Comparison of ENCODE assay signal across 8 cellular contexts in genomic region chr15:65132841-65133549, GRCh38. TPM values are rescaled to one million over a fixed set of nuclear protein-coding genes. Genes with fewer than 3 reads are reported as not detected.
DNase-seq lines count a peak whose midpoint lies in the region; TF ChIP-seq lines count a peak whose summit lies in the region.

No MANE protein-coding gene starts in this region.

- intact Hi-C loops in uterus (cut with DNase I; ENCODE audit: low total_unique reads), result no loop called here

- no peak for TF ChIP-seq POLR2A in uterus (IDR thresholded peaks at IDR 0.05)

- peak; percentile 10 for TF ChIP-seq RAD21 in neural cell (conservative IDR thresholded peaks at IDR 0.05)

- H3K4me1 Mint-ChIP-seq in activated T-cell treated with anti-CD3 and anti-CD28 coated beads, Interleukin-2, amount 50 U/mL, for 24 hours (ENCODE audit: low read depth), result peaks cover 28% of the 10 kb centered on the region

- H3K36me3 ChIP-seq in HEK293 (ENCODE audit: control insufficient read depth in 2 of 2, insufficient read depth in 1 of 2, low read length in 2 of 2) (peaks cover 8 to 26% of the 10 kb centered on the region in 2 experiments), neural cell (ENCODE audit: insufficient read depth, low read length) (no peaks in the 10 kb centered on the region), uterus (no peaks in the 10 kb centered on the region)

- no peaks in the 10 kb centered on the region for H4K20me1 ChIP-seq in neural cell (ENCODE audit: insufficient read depth)

- H3K9me2 ChIP-seq in neural cell (ENCODE audit: insufficient read depth, low read length), result no peaks in the 10 kb centered on the region

- H3K4me1 ChIP-seq in HEK293 (ENCODE audit: control insufficient read depth, insufficient read depth, low read length), result no peaks in the 10 kb centered on the region
- peaks cover 0 to 7% of the 10 kb centered on the region in 2 donors for H3K4me1 ChIP-seq in uterus

- H3K27ac Mint-ChIP-seq in activated T-cell treated with anti-CD3 and anti-CD28 coated beads, Interleukin-2, amount 50 U/mL, for 24 hours, result peak overlapping the region; percentile 88

- H3K27ac ChIP-seq in HEK293 (ENCODE audit: extremely low read depth, low read depth, low read length) (peak overlapping the region; percentile 69; the same call in 1 of the 2 replicates), neural cell (ENCODE audit: low read length) (peak overlapping the region; percentile 90), uterus (peak overlapping the region; percentile 77 to 87)

- TF ChIP-seq EP300 in neural cell (conservative IDR thresholded peaks at IDR 0.05; ENCODE audit: poor library complexity, severe bottlenecking), result no peak

- peaks cover 39% of the 10 kb centered on the region for H3K36me3 Mint-ChIP-seq in activated T-cell treated with anti-CD3 and anti-CD28 coated beads, Interleukin-2, amount 50 U/mL, for 24 hours (ENCODE audit: low read depth)

- peak overlapping the region; percentile 90 for H3K9ac ChIP-seq in neural cell (ENCODE audit: low read length)

- H3K4me2 ChIP-seq in neural cell (ENCODE audit: low read length), result peak overlapping the region; percentile 88

- CTCF ChIA-PET in HEK293 (lab: Yijun Ruan, JAX), result interaction anchor here (0.7 kb wide), 1 partner anchor 99 kb away, joined by 3 read pairs; no protein-coding TSS in a partner anchor

- POLR2A ChIA-PET in HEK293 (lab: Yijun Ruan, JAX), result interaction anchor here (0.9 to 1.7 kb wide), 4 partner anchors 16 to 98 kb away, joined by 3 to 17 read pairs (median 4); partner anchors contain the start of genes CLPX and UBAP1L

- no peaks in the 10 kb centered on the region for H3K27me3 Mint-ChIP-seq in activated T-cell treated with anti-CD3 and anti-CD28 coated beads, Interleukin-2, amount 50 U/mL, for 24 hours

- H3K9me3 ChIP-seq in HEK293 (ENCODE audit: control insufficient read depth, insufficient read depth, low read depth, low read length) (no peaks in the 10 kb centered on the region), neural cell (ENCODE audit: low read length) (no peaks in the 10 kb centered on the region), uterus (no peaks in the 10 kb centered on the region)

- H3K4me3 ChIP-seq in HEK293 (ENCODE audit: low read depth, low read length), result peak overlapping the region; percentile 73
- H3K4me3 ChIP-seq in neural cell (ENCODE audit: low read length), result peak overlapping the region; percentile 92
- H3K4me3 ChIP-seq in uterus, result peak overlapping the region; percentile 60 to 70

- H3K4me3 Mint-ChIP-seq in activated T-cell treated with anti-CD3 and anti-CD28 coated beads, Interleukin-2, amount 50 U/mL, for 24 hours, result peak overlapping the region; percentile 93

- TF ChIP-seq CTCF in HEK293 (tag by site-specific recombination; IDR thresholded peaks at IDR 0.05), result peak; percentile 21; the same call in 1 of the 2 replicates
- TF ChIP-seq CTCF in neural cell (IDR thresholded peaks at IDR 0.05; ENCODE audit: poor library complexity, severe bottlenecking), result no peak
- no peak for TF ChIP-seq CTCF in uterus (IDR thresholded peaks at IDR 0.05)

- peak overlapping the region; percentile 21 for H2AFZ ChIP-seq in neural cell (ENCODE audit: low read depth, low read length)

- peaks cover 7% of the 10 kb centered on the region for H3K9me3 Mint-ChIP-seq in activated T-cell treated with anti-CD3 and anti-CD28 coated beads, Interleukin-2, amount 50 U/mL, for 24 hours

- DNase-seq in DMS53 (lab: John Stamatoyannopoulos, UW), result peak; percentile 68
- no peak for DNase-seq in DMS53 treated with DMSO at 0.1 percent for 48 hours (lab: John Stamatoyannopoulos, UW; ENCODE audit: unreplicated experiment)
- DNase-seq in M059J (ENCODE audit: low read depth), result peak; percentile 46
- DNase-seq in activated T-cell treated with anti-CD3 and anti-CD28 coated beads, Interleukin-2, amount 50 U/mL, for 24 hours, result peak; percentile 59
- DNase-seq in fibroblast of gingiva (ENCODE audit: low read depth), result peak; percentile 40
- DNase-seq in uterus, result no peak

- H3K79me2 ChIP-seq in neural cell (replicated peaks; ENCODE audit: insufficient read depth, low read length), result peaks cover 22% of the 10 kb centered on the region

- H3K27me3 ChIP-seq in neural cell (ENCODE audit: insufficient read depth, low read depth, low read length) (no peaks in the 10 kb centered on the region), uterus (no peaks in the 10 kb centered on the region)

- H3F3A ChIP-seq in neural cell (ENCODE audit: insufficient read depth, low read length, poor library complexity, severe bottlenecking), result no peaks in the 10 kb centered on the region

TF ChIP-seq in HEK293, 187 proteins besides CTCF, POLR2A, EP300 and RAD21 (continues in another document):
- TF ChIP-seq ZNF664 (tag by site-specific recombination; IDR thresholded peaks at IDR 0.05), result no peak
- no peak for TF ChIP-seq ZNF157 (tag by site-specific recombination; IDR thresholded peaks at IDR 0.05)
- TF ChIP-seq AEBP2 (tag by site-specific recombination; IDR thresholded peaks at IDR 0.05; ENCODE audit: borderline replicate concordance), result no peak
- TF ChIP-seq ZNF670 (tag by site-specific recombination; IDR thresholded peaks at IDR 0.05; ENCODE audit: low read depth), result no peak
- peak; percentile 56; the same call in 1 of the 2 replicates for TF ChIP-seq ZBTB17 (tag by site-specific recombination; IDR thresholded peaks at IDR 0.05)
- no peak for TF ChIP-seq ZNF549 (tag by site-specific recombination; IDR thresholded peaks at IDR 0.05)
- peak; percentile 91 for TF ChIP-seq ZBTB26 (tag by site-specific recombination; optimal IDR thresholded peaks at IDR 0.05)

TF ChIP-seq in neural cell, 6 proteins besides CTCF, POLR2A, EP300 and RAD21:
- no peak for TF ChIP-seq REST (IDR thresholded peaks at IDR 0.05; ENCODE audit: borderline replicate concordance)
- no peak for TF ChIP-seq EZH2 (IDR thresholded peaks at IDR 0.05; ENCODE audit: borderline replicate concordance, insufficient read depth, low read length, poor library complexity, severe bottlenecking)
- TF ChIP-seq TAF1 (IDR thresholded peaks at IDR 0.05; ENCODE audit: low read depth), result no peak
- TF ChIP-seq SMC3 (conservative IDR thresholded peaks at IDR 0.05; ENCODE audit: poor library complexity), result no peak
- no peak for TF ChIP-seq MXI1 (conservative IDR thresholded peaks at IDR 0.05; ENCODE audit: poor library complexity, severe bottlenecking)
- TF ChIP-seq POLR2AphosphoS5 (IDR thresholded peaks at IDR 0.05), result no peak

RNA-seq across cellular contexts. Expression of gene PDCD7, which starts 0.6 kb away (rescaled TPM):
- total RNA-seq in M059J (2014; rRNA removed; shearing (Covaris generic)), result 9.2 and 14.5 TPM in 2 replicates
- polyA plus RNA-seq in neural cell, result 46.8 and 47.5 TPM in 2 replicates
- 45.3 and 46.5 TPM in 2 replicates for polyA minus RNA-seq in neural cell
- total RNA-seq in uterus, result 10 to 100 TPM; 14.7 to 34.5 (median 26.6) TPM

RNA-seq across cellular contexts. Expression of gene UBAP1L, which starts 18.0 kb away (rescaled TPM):
- 0.10 and 0.12 TPM in 2 replicates for total RNA-seq in M059J (2014; rRNA removed; shearing (Covaris generic))
- polyA plus RNA-seq in neural cell, result 10.3 TPM in 2 replicates
- polyA minus RNA-seq in neural cell, result 9.0 and 10.7 TPM in 2 replicates
- 10 to 100 TPM in 1 of 4 donors, 1 to 10 TPM in 2, under 1 TPM in 1; 0.77 to 16.0 (median 3.8) TPM for total RNA-seq in uterus

RNA-seq across cellular contexts. Expression of gene CLPX, which starts 52.1 kb away (rescaled TPM):
- total RNA-seq in M059J (2014; rRNA removed; shearing (Covaris generic)), result 22.7 and 27.7 TPM in 2 replicates
- 44.9 and 51.3 TPM in 2 replicates for polyA plus RNA-seq in neural cell
- 53.3 and 75.6 TPM in 2 replicates for polyA minus RNA-seq in neural cell
- total RNA-seq in uterus, result 10 to 100 TPM; 21.0 to 85.2 (median 51.8) TPM

RNA-seq across cellular contexts. Expression of gene KBTBD13, which starts 56.4 kb away (rescaled TPM):
- total RNA-seq in M059J (2014; rRNA removed; shearing (Covaris generic)), result not detected in 2 replicates
- polyA plus RNA-seq in neural cell, result not detected in 2 replicates
- polyA minus RNA-seq in neural cell, result not detected in 2 replicates
- total RNA-seq in uterus, result 1 to 10 TPM in 1 of 4 donors, under 1 TPM in 1, not detected in 2; 0.21 to 1.3 TPM

Comparison
In these comparisons a context has a peak if more than half of its experiments do, and no peak if none do; other contexts are left out.
1. DNase-seq: peak in DMS53 (single experiment), M059J (single experiment), activated T-cell treated with anti-CD3 and anti-CD28 coated beads, Interleukin-2, amount 50 U/mL, for 24 hours (single experiment) and fibroblast of gingiva (single experiment); none in DMS53 treated with DMSO at 0.1 percent for 48 hours (single experiment) and uterus (0 of 2).
2. Peak in every context shown above with its lines, with median percentiles within 50 percentile points of each other: H3K27ac ChIP-seq and H3K4me3 ChIP-seq.